15 cellular contexts compared by ENCODE assay signal in the genomic region with DNA sequence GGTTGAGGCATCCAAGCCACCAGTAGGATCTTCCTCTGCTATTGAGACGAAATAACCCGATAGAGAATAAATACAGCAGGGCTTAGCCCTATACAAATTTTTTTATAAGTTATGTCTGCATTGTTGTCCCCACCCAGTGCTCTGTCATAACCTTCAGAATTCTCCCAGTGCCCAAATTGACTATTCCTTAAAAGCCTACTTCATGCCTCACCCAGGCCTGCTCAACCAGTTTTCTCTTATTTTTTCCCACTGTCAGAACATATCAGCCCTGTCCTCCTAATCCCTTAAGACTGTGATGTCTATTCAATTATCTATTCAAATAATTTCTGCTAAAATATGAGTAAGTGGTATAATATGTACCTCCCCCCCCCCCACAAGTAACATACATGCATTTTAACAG.
DNase-seq lines count a peak whose midpoint lies in the region; ATAC-seq and TF ChIP-seq lines count a peak whose summit lies in the region.
"Had no signal": no experiment of that assay in that cellular context is flagged by ENCODE, and none has a peak within 500 bp of the region (broad histone marks: within the 10 kb centered on the region; RNA-seq: fewer than 3 reads in every experiment).

No MANE protein-coding gene starts in this region.

- DNase-seq in RWPE1 (ENCODE audit: low spot score) (peak; percentile 8), type B pancreatic cell (ENCODE audit: extremely low spot score, unreplicated experiment) (no peak), NOMO-1 treated with dmso at 0.1 percent for 144 hours (lab: John Stamatoyannopoulos, UW; ENCODE audit: unreplicated experiment) (no peak), NCI-H345 treated with DMSO at 0.1 percent for 48 hours (lab: John Stamatoyannopoulos, UW; ENCODE audit: unreplicated experiment) (no peak)
- DNase-seq: C1 segment of cervical spinal cord; Calu3; CD4-positive, alpha-beta memory T cell; COR-L47; DMS53; DMS79 treated with DMSO at 0.1 percent for 48 hours; GF-D8; GOT3; HFFc6 had no signal

- POLR2A ChIA-PET in RWPE1 (lab: Yijun Ruan, JAX; ENCODE audit: low non-redundant PET) = no interaction called here

- TF ChIP-seq CTCF in RWPE1 (conservative IDR thresholded peaks at IDR 0.05; ENCODE audit: low read depth) (no peak), type B pancreatic cell (conservative IDR thresholded peaks at IDR 0.05) (no peak)

- peak overlapping the region; percentile 22 for H3K4me3 Mint-ChIP-seq in type B pancreatic cell
- H3K4me3 Mint-ChIP-seq: CD4-positive, alpha-beta memory T cell; HFFc6 had no signal

- ATAC-seq in esophagus mucosa (peak; percentile 93), HG02798 (IDR thresholded peaks at IDR 0.05; ENCODE audit: poor library complexity, unreplicated experiment) (no peak)

- H3K27ac ChIP-seq in RWPE1 = no peak overlapping the region

- H3K9me3 Mint-ChIP-seq in type B pancreatic cell = peaks cover 5% of the 10 kb centered on the region
- H3K9me3 Mint-ChIP-seq: HFFc6 had no signal

- no peaks in the 10 kb centered on the region for H3K4me1 Mint-ChIP-seq in type B pancreatic cell (ENCODE audit: unreplicated experiment)
- H3K4me1 Mint-ChIP-seq: CD4-positive, alpha-beta memory T cell had no signal

- no peaks in the 10 kb centered on the region for H3K27me3 Mint-ChIP-seq in type B pancreatic cell
- H3K27me3 Mint-ChIP-seq: CD4-positive, alpha-beta memory T cell had no signal

- no peaks in the 10 kb centered on the region for H3K36me3 Mint-ChIP-seq in type B pancreatic cell

- CTCF ChIA-PET in RWPE1 (lab: Yijun Ruan, JAX) = interaction anchor here (0.6 kb wide), 2 partner anchors 10 to 749 kb away, joined by 3 read pairs; no protein-coding TSS in a partner anchor

- peak overlapping the region; percentile 80 for H3K27ac Mint-ChIP-seq in type B pancreatic cell
- H3K27ac Mint-ChIP-seq: HFFc6 had no signal
